ENCODE assay signal across 16 cellular contexts in genomic region chr10:79125092-79125491, GRCh38. TPM values are rescaled to one million over a fixed set of nuclear protein-coding genes. Genes with fewer than 3 reads are reported as not detected.
DNase-seq lines count a peak whose midpoint lies in the region; ATAC-seq, FAIRE-seq and TF ChIP-seq lines count a peak whose summit lies in the region.
"Had no signal": no experiment of that assay in that cellular context is flagged by ENCODE, and none has a peak within 500 bp of the region (broad histone marks: within the 10 kb centered on the region; RNA-seq: fewer than 3 reads in every experiment).

No MANE protein-coding gene starts in this region.

- intact Hi-C loops in Caco-2 (cut with micrococcal nuclease; ENCODE audit: unreplicated experiment), result no loop called here

- DNase-seq in A549 (ENCODE audit: low read depth in 1 of 2, low spot score in 1 of 2), result no peak
- DNase-seq in Caco-2, result no peak
- peak; percentile 42 for DNase-seq in NCI-H1694 treated with DMSO at 0.1 percent for 48 hours (lab: John Stamatoyannopoulos, UW)
- DNase-seq in glutamatergic neuron, result peak; percentile 57
- DNase-seq in dedifferentiated amniotic fluid mesenchymal stem cell (ENCODE audit: extremely low spot score), result no peak
- no peak for DNase-seq in RKO (ENCODE audit: low spot score)
- DNase-seq in activated naive CD8-positive, alpha-beta T cell treated with anti-CD3 and anti-CD28 coated beads, Interleukin-2, amount 50 U/mL, for 24 hours, result no peak
- DNase-seq: ACHN, GF-D8, H7, NCI-H1417 treated with DMSO at 0.1 percent for 48 hours, NCI-H2081, NCI-H748 treated with DMSO at 0.1 percent for 48 hours, OCI-M1, SIG-M5 had no signal

- H3K4me3 Mint-ChIP-seq in Caco-2 (ENCODE audit: unreplicated experiment) (no peak overlapping the region), glutamatergic neuron (ENCODE audit: unreplicated experiment) (no peak overlapping the region)
- no peak overlapping the region for H3K4me3 Mint-ChIP-seq in activated naive CD8-positive, alpha-beta T cell treated with anti-CD3 and anti-CD28 coated beads, Interleukin-2, amount 50 U/mL, for 24 hours

- H3K36me3 Mint-ChIP-seq in Caco-2 (ENCODE audit: insufficient read depth, unreplicated experiment) (peaks cover 11% of the 10 kb centered on the region), glutamatergic neuron (ENCODE audit: unreplicated experiment) (no peaks in the 10 kb centered on the region)
- no peaks in the 10 kb centered on the region for H3K36me3 Mint-ChIP-seq in activated naive CD8-positive, alpha-beta T cell treated with anti-CD3 and anti-CD28 coated beads, Interleukin-2, amount 50 U/mL, for 24 hours (ENCODE audit: low read depth)

- no peak for TF ChIP-seq CTCF in A549 (IDR thresholded peaks at IDR 0.05)
- no peak for TF ChIP-seq CTCF in Caco-2 (IDR thresholded peaks at IDR 0.05; ENCODE audit: insufficient read depth in 1 of 2, low read depth in 1 of 2, low read length in 1 of 2, severe bottlenecking in 1 of 2, unreplicated experiment in 1 of 2)
- TF ChIP-seq CTCF in glutamatergic neuron (IDR thresholded peaks at IDR 0.05; ENCODE audit: partially characterized antibody, unreplicated experiment), result no peak

- H3K4me1 ChIP-seq in A549 (peaks cover 70% of the 10 kb centered on the region), Caco-2 (peaks cover 31% of the 10 kb centered on the region)

- no TSS peak for BruUV-seq in Caco-2 (replicated peaks; lab: Mats Ljungman, UMichigan)

- no peak overlapping the region for H3K4me2 ChIP-seq in A549
- H3K4me2 ChIP-seq: KMS-11 had no signal

- FAIRE-seq in A549 (lab: Jason Lieb, UNC), result no peak

- CTCF ChIA-PET in A549 (lab: Yijun Ruan, JAX) (interaction anchor here (1.4 to 13.7 kb wide), 5 partner anchors 10 to 70 kb away, joined by 3 to 121 read pairs (median 31); no protein-coding TSS in a partner anchor), Caco-2 (lab: Charles Lee) (interaction anchor here (0.7 to 2.9 kb wide), 3 partner anchors 70 to 1078 kb away, joined by 3 to 11 read pairs (median 6); no protein-coding TSS in a partner anchor)

- no peak overlapping the region for H3K4me3 ChIP-seq in A549
- no peak overlapping the region for H3K4me3 ChIP-seq in Caco-2 (ENCODE audit: low read depth, low read length)

- WGBS in A549 (ENCODE audit: missing lambda C conversion rate), result 92% methylated on average over 7 of the region's 7 CpGs

- no peak for TF ChIP-seq RAD21 in A549 (conservative IDR thresholded peaks at IDR 0.05 in 1 of 2, IDR thresholded peaks at IDR 0.05 in 1 of 2)

- no peaks in the 10 kb centered on the region for H3K27me3 ChIP-seq in Caco-2 (replicated peaks; ENCODE audit: control insufficient read depth, insufficient read depth, low read length)

- POLR2A ChIA-PET in A549 (lab: Yijun Ruan, JAX) (no interaction called here), Caco-2 (lab: Charles Lee) (no interaction called here)

- H3K27ac Mint-ChIP-seq in Caco-2 (ENCODE audit: unreplicated experiment) (peak overlapping the region; percentile 55), glutamatergic neuron (ENCODE audit: unreplicated experiment) (peak overlapping the region; percentile 76)
- no peak overlapping the region for H3K27ac Mint-ChIP-seq in activated naive CD8-positive, alpha-beta T cell treated with anti-CD3 and anti-CD28 coated beads, Interleukin-2, amount 50 U/mL, for 24 hours

- TF ChIP-seq POLR2A in A549 (IDR thresholded peaks at IDR 0.05; ENCODE audit: low read length), result no peak

- H3K27me3 Mint-ChIP-seq in Caco-2 (ENCODE audit: insufficient read depth, unreplicated experiment), result no peaks in the 10 kb centered on the region
- H3K27me3 Mint-ChIP-seq in glutamatergic neuron (ENCODE audit: unreplicated experiment), result peaks cover 20% of the 10 kb centered on the region
- no peaks in the 10 kb centered on the region for H3K27me3 Mint-ChIP-seq in activated naive CD8-positive, alpha-beta T cell treated with anti-CD3 and anti-CD28 coated beads, Interleukin-2, amount 50 U/mL, for 24 hours

- H3K9me3 ChIP-seq in A549, result no peaks in the 10 kb centered on the region
- H3K9me3 ChIP-seq in Caco-2, result no peaks in the 10 kb centered on the region

- H3K36me3 ChIP-seq in Caco-2 (ENCODE audit: control insufficient read depth, insufficient read depth, low read length), result no peaks in the 10 kb centered on the region; the same call in none of the 2 replicates

- H3K4me1 Mint-ChIP-seq in Caco-2 (ENCODE audit: low read depth, unreplicated experiment) (peaks cover 6% of the 10 kb centered on the region), glutamatergic neuron (ENCODE audit: low read depth, unreplicated experiment) (peaks cover 39% of the 10 kb centered on the region)
- peaks cover 11% of the 10 kb centered on the region for H3K4me1 Mint-ChIP-seq in activated naive CD8-positive, alpha-beta T cell treated with anti-CD3 and anti-CD28 coated beads, Interleukin-2, amount 50 U/mL, for 24 hours

- H3K27ac ChIP-seq in A549, result peak overlapping the region; percentile 84 to 94; a peak in 4 of 6 replicates
- H3K27ac ChIP-seq: KMS-11 had no signal

- TF ChIP-seq EP300 in A549 (IDR thresholded peaks at IDR 0.05), result no peak

- no peak for ATAC-seq in A549
- no peak for ATAC-seq in activated naive CD8-positive, alpha-beta T cell treated with anti-CD3 and anti-CD28 coated beads, Interleukin-2, amount 50 U/mL, for 24 hours

- H3K9me3 Mint-ChIP-seq in Caco-2 (ENCODE audit: unreplicated experiment) (no peaks in the 10 kb centered on the region), glutamatergic neuron (ENCODE audit: unreplicated experiment) (peaks cover 13% of the 10 kb centered on the region)
- H3K9me3 Mint-ChIP-seq in activated naive CD8-positive, alpha-beta T cell treated with anti-CD3 and anti-CD28 coated beads, Interleukin-2, amount 50 U/mL, for 24 hours, result no peaks in the 10 kb centered on the region

TF ChIP-seq in A549, 52 proteins besides CTCF, POLR2A, EP300 and RAD21:
- 0 out of 2 replicates have a peak, but pooled peaks have one; percentile 57 for TF ChIP-seq KDM1A (IDR thresholded peaks at IDR 0.05; ENCODE audit: low read depth)
- no peak for TF ChIP-seq RARB (CRISPR knock-in tag; IDR thresholded peaks at IDR 0.05)
- TF ChIP-seq ZSCAN20 (CRISPR knock-in tag; IDR thresholded peaks at IDR 0.05), result no peak
- no peak for TF ChIP-seq NR3C1 (IDR thresholded peaks at IDR 0.05)
- TF ChIP-seq ATOH8 (CRISPR knock-in tag; IDR thresholded peaks at IDR 0.05; ENCODE audit: low read depth), result no peak
- peak; percentile 79 for TF ChIP-seq ZFP36 (IDR thresholded peaks at IDR 0.05; ENCODE audit: borderline replicate concordance, partially characterized antibody)

RNA-seq across cellular contexts. Expression of gene ZMIZ1, which starts 56.3 kb away (rescaled TPM):
- 8.1 and 14.7 TPM in 2 replicates for polyA plus RNA-seq in A549 (2011; rRNA removed)
- polyA plus RNA-seq in A549 (2012; cell fraction: cytosol; rRNA removed), result 31.6 and 42.1 TPM in 2 replicates
- polyA plus RNA-seq in A549 (2012; cell fraction: nucleus; rRNA removed), result 63.3 and 68.3 TPM in 2 replicates
- 29.1 to 30.3 TPM (median 30.1 TPM) in 3 replicates for polyA plus RNA-seq in A549 (2017; fragmentation: RNase III; extraction: RNeasy Plus Mini Kit Qiagen cat#74134 plus additional on column Dnase treatment)
- 16.1 and 17.8 TPM in 2 replicates for polyA minus RNA-seq in A549 (2011; rRNA and poly(A)+ RNA removed)
- total RNA-seq in Caco-2 (2022), result 42.3 and 43.7 TPM in 2 replicates
- 230 TPM for total RNA-seq in glutamatergic neuron (ENCODE audit: unreplicated experiment)

Comparison
In these comparisons a context has a peak if more than half of its experiments do, and no peak if none do; other contexts are left out.
1. DNase-seq: peak in NCI-H1694 treated with DMSO at 0.1 percent for 48 hours (single experiment) and glutamatergic neuron (single experiment); none in A549 (0 of 2), Caco-2 (0 of 2), dedifferentiated amniotic fluid mesenchymal stem cell (single experiment), RKO (single experiment) and activated naive CD8-positive, alpha-beta T cell treated with anti-CD3 and anti-CD28 coated beads, Interleukin-2, amount 50 U/mL, for 24 hours (single experiment).